In genomic region chr10:122866757-122867482, GRCh38 we compare ENCODE assay signal across 1 cellular context.
TF ChIP-seq lines count a peak whose summit lies in the region.
"Not testable (repeated sequence)": the region's sequence is repeated elsewhere in the genome, so short reads cannot be mapped to it uniquely, and the experiment has no call there.

No MANE protein-coding gene starts in this region.

TF ChIP-seq in K562, 482 proteins besides CTCF, POLR2A, EP300 and RAD21:
- TF ChIP-seq ZBTB40 (IDR thresholded peaks at IDR 0.05) = 0 out of 2 replicates have a peak, but pooled peaks have one; percentile 28
- TF ChIP-seq ZBTB40 (CRISPR knock-in tag; IDR thresholded peaks at IDR 0.05) = not testable (repeated sequence)
